Comparison of ENCODE assay signal across 8 cellular contexts in the genomic region with DNA sequence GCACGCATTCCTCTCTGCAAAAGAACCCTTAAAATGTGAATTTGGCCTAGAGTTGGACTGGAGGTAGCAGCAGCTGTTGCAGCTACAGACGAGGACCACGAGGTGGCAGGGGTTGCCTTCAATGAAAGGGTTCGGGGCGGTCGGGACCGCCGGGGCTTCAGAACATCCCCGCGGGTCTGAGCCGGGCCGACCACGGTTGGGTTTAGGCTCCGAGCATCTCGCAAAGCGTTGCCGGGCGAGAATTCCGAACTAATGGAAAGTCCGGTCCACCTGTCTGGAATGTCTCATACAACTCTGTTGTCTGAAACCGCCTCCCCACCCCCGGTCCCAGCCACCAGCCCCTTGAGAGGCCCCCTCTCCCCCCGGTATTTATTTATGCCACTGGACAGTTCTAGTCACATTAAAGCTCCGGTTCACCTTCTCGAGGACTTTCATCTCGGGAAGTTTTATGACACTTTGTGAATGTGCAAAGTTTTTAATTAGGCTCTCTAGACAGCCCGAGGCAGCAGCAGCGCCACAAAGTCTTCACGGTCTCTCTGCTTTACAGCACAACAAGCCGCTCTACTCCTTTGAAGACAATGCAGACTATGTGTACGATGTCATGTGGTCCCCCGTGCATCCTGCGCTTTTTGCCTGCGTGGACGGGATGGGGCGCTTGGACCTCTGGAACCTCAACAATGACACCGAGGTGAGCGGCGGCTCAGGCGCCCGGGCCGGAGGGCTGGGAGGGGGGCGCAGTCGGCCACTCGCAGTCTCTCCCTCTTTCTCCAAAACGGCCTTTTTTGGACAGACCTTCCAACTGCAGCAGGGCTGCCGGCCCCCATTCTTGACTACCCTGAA.
DNase-seq lines count a peak whose midpoint lies in the region; ATAC-seq and TF ChIP-seq lines count a peak whose summit lies in the region.

No MANE protein-coding gene starts in this region.

- DNase-seq in CD14-positive monocyte (ENCODE audit: low spot score) (no peak), NCI-H748 treated with DMSO at 0.1 percent for 48 hours (lab: John Stamatoyannopoulos, UW) (peak; percentile 90), endothelial cell (ENCODE audit: low spot score) (peak; percentile 55), mesothelial cell of epicardium (ENCODE audit: low spot score in 2 of 2, unreplicated experiment in 2 of 2) (peak; percentile 52 to 77)
- DNase-seq in activated CD8-positive, alpha-beta memory T cell treated with anti-CD3 and anti-CD28 coated beads, Interleukin-2, amount 50 U/mL, for 1 hour (ENCODE audit: extremely low read depth) = peak; percentile 13
- DNase-seq in stimulated activated CD8-positive, alpha-beta memory T cell treated with anti-CD3 and anti-CD28 coated beads, Interleukin-2, amount 100 ng/mL, for 48 hours (ENCODE audit: low read depth in 2 of 2) = peak; percentile 25 to 26

- peak; percentile 73 for TF ChIP-seq CTCF in CD14-positive monocyte (IDR thresholded peaks at IDR 0.05)
- peak; percentile 74 for TF ChIP-seq CTCF in endothelial cell (IDR thresholded peaks at IDR 0.05; ENCODE audit: unreplicated experiment)
- peak; percentile 82 for TF ChIP-seq CTCF in mesothelial cell of epicardium (IDR thresholded peaks at IDR 0.05; ENCODE audit: unreplicated experiment)

- intact Hi-C loops in CD14-positive monocyte (cut with micrococcal nuclease) = loop anchor here in 1 of 2 donors (5.0 kb wide), 1 partner anchor 952 kb away; no protein-coding TSS in a partner anchor

- H3K27me3 Mint-ChIP-seq in CD14-positive monocyte (ENCODE audit: low read depth in 3 of 3) = peaks cover 41 to 52% (median 45%) of the 10 kb centered on the region in 3 donors
- H3K27me3 Mint-ChIP-seq in endothelial cell (ENCODE audit: unreplicated experiment) = peaks cover 1% of the 10 kb centered on the region
- peaks cover 2% of the 10 kb centered on the region for H3K27me3 Mint-ChIP-seq in mesothelial cell of epicardium (ENCODE audit: low read depth)

- ATAC-seq in GM19372 (IDR thresholded peaks at IDR 0.05; ENCODE audit: low read depth, unreplicated experiment) = peak; percentile 92
- ATAC-seq in HG03521 (IDR thresholded peaks at IDR 0.05; ENCODE audit: unreplicated experiment) = peak; percentile 75

- H3K4me3 Mint-ChIP-seq in CD14-positive monocyte = peak overlapping the region; percentile 49 to 78
- peak overlapping the region; percentile 86 for H3K4me3 Mint-ChIP-seq in endothelial cell (ENCODE audit: unreplicated experiment)
- H3K4me3 Mint-ChIP-seq in mesothelial cell of epicardium = peak overlapping the region; percentile 95

- H3K4me1 Mint-ChIP-seq in CD14-positive monocyte (peaks cover 9% of the 10 kb centered on the region), endothelial cell (ENCODE audit: unreplicated experiment) (peaks cover 12% of the 10 kb centered on the region), mesothelial cell of epicardium (peaks cover 26% of the 10 kb centered on the region)

- H3K9me3 Mint-ChIP-seq in CD14-positive monocyte (no peaks in the 10 kb centered on the region), endothelial cell (ENCODE audit: unreplicated experiment) (no peaks in the 10 kb centered on the region), mesothelial cell of epicardium (no peaks in the 10 kb centered on the region)

- H3K36me3 Mint-ChIP-seq in CD14-positive monocyte (no peaks in the 10 kb centered on the region), endothelial cell (ENCODE audit: low read depth, unreplicated experiment) (no peaks in the 10 kb centered on the region), mesothelial cell of epicardium (no peaks in the 10 kb centered on the region)

- no peak overlapping the region for H3K27ac Mint-ChIP-seq in CD14-positive monocyte
- H3K27ac Mint-ChIP-seq in endothelial cell (ENCODE audit: unreplicated experiment) = no peak overlapping the region
- H3K27ac Mint-ChIP-seq in mesothelial cell of epicardium = peak overlapping the region; percentile 94
